ENCODE assay signal across 8 cellular contexts in the genomic region with DNA sequence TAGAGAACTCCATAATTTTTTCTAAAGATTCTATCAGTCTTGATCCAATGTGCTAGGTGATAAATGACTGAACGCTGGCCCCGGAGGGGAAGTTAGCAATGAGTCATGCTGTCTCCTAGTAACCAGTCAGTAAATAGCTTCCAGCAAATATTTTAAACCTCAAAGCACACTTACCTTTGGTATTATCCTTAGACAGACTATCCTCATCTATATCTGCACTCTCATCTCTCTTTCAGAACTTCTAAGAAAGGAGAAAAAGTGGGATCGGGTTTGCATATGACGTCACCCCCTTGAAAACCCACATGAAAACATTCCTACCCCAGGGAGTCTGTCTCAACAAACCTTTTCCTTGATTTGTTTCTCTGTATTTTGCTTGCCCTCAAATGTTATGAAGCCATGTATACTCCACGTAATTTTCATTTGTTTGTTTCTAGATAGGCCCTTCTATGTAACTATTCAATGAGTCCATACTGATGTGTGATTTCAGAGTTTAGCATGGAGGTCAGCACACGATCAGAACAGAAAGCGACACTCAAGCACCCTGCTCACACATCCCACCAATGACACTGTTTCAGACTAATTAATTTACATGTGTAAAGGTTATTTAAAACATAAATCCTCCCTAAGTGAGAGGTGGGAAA.
DNase-seq lines count a peak whose midpoint lies in the region; ATAC-seq and TF ChIP-seq lines count a peak whose summit lies in the region.

No MANE protein-coding gene starts in this region.

- peak overlapping the region; percentile 36 for H3K4me3 Mint-ChIP-seq in Calu3 (ENCODE audit: low read depth, unreplicated experiment)
- no peak overlapping the region for H3K4me3 Mint-ChIP-seq in effector memory CD8-positive, alpha-beta T cell
- no peak overlapping the region for H3K4me3 Mint-ChIP-seq in nephron

- peaks cover 7% of the 10 kb centered on the region for H3K36me3 Mint-ChIP-seq in Calu3 (ENCODE audit: insufficient read depth, unreplicated experiment)
- no peaks in the 10 kb centered on the region for H3K36me3 Mint-ChIP-seq in effector memory CD8-positive, alpha-beta T cell (ENCODE audit: insufficient read depth)
- H3K36me3 Mint-ChIP-seq in nephron (ENCODE audit: low read depth) = no peaks in the 10 kb centered on the region

- peak; percentile 75 for DNase-seq in Calu3
- DNase-seq in OCI-M1 (lab: John Stamatoyannopoulos, UW) = peak; percentile 85
- no peak for DNase-seq in effector memory CD8-positive, alpha-beta T cell
- no peak for DNase-seq in germinal center (ENCODE audit: low spot score)
- DNase-seq in pons (ENCODE audit: low spot score) = no peak

- peak overlapping the region; percentile 95 for H3K27ac Mint-ChIP-seq in Calu3 (ENCODE audit: unreplicated experiment)
- H3K27ac Mint-ChIP-seq in effector memory CD8-positive, alpha-beta T cell = no peak overlapping the region
- H3K27ac Mint-ChIP-seq in nephron = peak overlapping the region; percentile 38 to 81 (median 46)

- H3K9me3 Mint-ChIP-seq in Calu3 (ENCODE audit: low read depth, unreplicated experiment) (no peaks in the 10 kb centered on the region), nephron (peaks cover 8% of the 10 kb centered on the region)
- no peaks in the 10 kb centered on the region for H3K9me3 Mint-ChIP-seq in effector memory CD8-positive, alpha-beta T cell

- intact Hi-C loops in Calu3 (cut with micrococcal nuclease; ENCODE audit: unreplicated experiment) = loop anchor here (10.0 kb wide), 1 partner anchor 175 kb away; a partner anchor contains a TSS

- CTCF ChIA-PET in Calu3 (lab: Charles Lee) = no interaction called here

- H3K27me3 Mint-ChIP-seq in Calu3 (ENCODE audit: unreplicated experiment) = no peaks in the 10 kb centered on the region
- H3K27me3 Mint-ChIP-seq in effector memory CD8-positive, alpha-beta T cell = peaks cover 6 to 26% of the 10 kb centered on the region in 2 donors
- H3K27me3 Mint-ChIP-seq in nephron (ENCODE audit: low read depth) = no peaks in the 10 kb centered on the region

- TF ChIP-seq CTCF in Calu3 (IDR thresholded peaks at IDR 0.05; ENCODE audit: unreplicated experiment) (no peak), nephron (IDR thresholded peaks at IDR 0.05; ENCODE audit: unreplicated experiment in 3 of 3) (no peak)

- ATAC-seq in GM19035 (IDR thresholded peaks at IDR 0.05; ENCODE audit: unreplicated experiment) (peak; percentile 70), HG03378 (IDR thresholded peaks at IDR 0.05; ENCODE audit: unreplicated experiment) (peak; percentile 85)
- ATAC-seq in effector memory CD8-positive, alpha-beta T cell (replicated peaks) = peak; percentile 27

- H3K4me1 Mint-ChIP-seq in Calu3 (ENCODE audit: low read depth, unreplicated experiment) (peaks cover 16% of the 10 kb centered on the region), nephron (peaks cover 20% of the 10 kb centered on the region)
- peaks cover 0 to 2% of the 10 kb centered on the region in 2 donors for H3K4me1 Mint-ChIP-seq in effector memory CD8-positive, alpha-beta T cell (ENCODE audit: low read depth in 2 of 2)

- BruUV-seq in Calu3 (replicated peaks; lab: Mats Ljungman, UMichigan) = no TSS peak

Comparison
In these comparisons a context has a peak if more than half of its experiments do, and no peak if none do; other contexts are left out.
1. DNase-seq: peak in Calu3 (single experiment) and OCI-M1 (single experiment); none in effector memory CD8-positive, alpha-beta T cell (0 of 3), germinal center (single experiment) and pons (single experiment).
2. H3K27ac Mint-ChIP-seq: peak in Calu3 (single experiment) and nephron (3 of 3); none in effector memory CD8-positive, alpha-beta T cell (0 of 2).
3. ATAC-seq: peak in every context shown above with its lines; median percentile 85 in HG03378; 70 in GM19035; 27 in effector memory CD8-positive, alpha-beta T cell.